In genomic region chr1:63821650-63822049, GRCh38 we compare ENCODE assay signal across 10 cellular contexts. TPM values are rescaled to one million over a fixed set of nuclear protein-coding genes. Genes with fewer than 3 reads are reported as not detected.
DNase-seq lines count a peak whose midpoint lies in the region; TF ChIP-seq lines count a peak whose summit lies in the region.
"Had no signal": no experiment of that assay in that cellular context is flagged by ENCODE, and none has a peak within 500 bp of the region (broad histone marks: within the 10 kb centered on the region; RNA-seq: fewer than 3 reads in every experiment).

No MANE protein-coding gene starts in this region.

- no peak for TF ChIP-seq POLR2A in esophagus muscularis mucosa (IDR thresholded peaks at IDR 0.05; ENCODE audit: low read depth)

- intact Hi-C loops in esophagus muscularis mucosa (cut with DNase I) = no loop called here

- H3K4me3 ChIP-seq in cardiac fibroblast (replicated peaks in 1 of 2; ENCODE audit: low read depth in 2 of 2, low read length in 2 of 2) (no peak overlapping the region), esophagus muscularis mucosa (no peak overlapping the region)

- no peak for TF ChIP-seq EP300 in esophagus muscularis mucosa (IDR thresholded peaks at IDR 0.05)

- peaks cover 16 to 19% (median 18%) of the 10 kb centered on the region in 4 donors for H3K4me1 ChIP-seq in esophagus muscularis mucosa

- peak; percentile 36 for DNase-seq in AG08395 (ENCODE audit: low spot score)
- DNase-seq in LHCN-M2 (ENCODE audit: low read depth) = peak; percentile 76
- DNase-seq in cardiac fibroblast (ENCODE audit: low read depth in 2 of 2) = peak; percentile 67 to 75
- peak; percentile 56 for DNase-seq in myocyte (ENCODE audit: low read depth)
- DNase-seq in esophagus muscularis mucosa (ENCODE audit: extremely low spot score) = no peak
- DNase-seq in activated CD8-positive, alpha-beta memory T cell treated with anti-CD3 and anti-CD28 coated beads for 24 hours = no peak
- no peak for DNase-seq in NCI-H2107 (lab: John Stamatoyannopoulos, UW)
- no peak for DNase-seq in nucleus accumbens (lab: John Stamatoyannopoulos, UW)
- DNase-seq: NK-92 treated with Interleukin-12 subunit alpha and Interleukin-12 subunit beta, amount 100 ng/mL, for 24 hours; retina had no signal

- no peaks in the 10 kb centered on the region for H3K9me3 ChIP-seq in esophagus muscularis mucosa

- H3K36me3 ChIP-seq in esophagus muscularis mucosa = no peaks in the 10 kb centered on the region

- no peak for TF ChIP-seq CTCF in cardiac fibroblast (IDR thresholded peaks at IDR 0.05; ENCODE audit: low read depth, low read length)
- TF ChIP-seq CTCF in esophagus muscularis mucosa (IDR thresholded peaks at IDR 0.05) = no peak

- H3K27ac ChIP-seq in esophagus muscularis mucosa (replicated peaks in 1 of 4) = no peak overlapping the region

- H3K27me3 ChIP-seq in esophagus muscularis mucosa = no peaks in the 10 kb centered on the region

- WGBS in esophagus muscularis mucosa = 42% methylated on average over 4 of the region's 4 CpGs

RNA-seq across cellular contexts. Expression of gene ROR1, which starts 47.8 kb away (rescaled TPM):
- total RNA-seq in LHCN-M2 (2014; rRNA removed) (7.6 and 7.9 TPM in 2 replicates), myocyte (2.5 and 3.0 TPM in 2 replicates), esophagus muscularis mucosa (1 to 10 TPM; 5.1 to 7.3 (median 6.5) TPM)
- 6.0 TPM for polyA plus RNA-seq in LHCN-M2 (2012)
- polyA plus RNA-seq in myocyte (2012) = 2.7 TPM

Comparison
In these comparisons a context has a peak if more than half of its experiments do, and no peak if none do; other contexts are left out.
1. DNase-seq: peak in AG08395 (single experiment), LHCN-M2 (single experiment), cardiac fibroblast (2 of 2) and myocyte (single experiment); none in esophagus muscularis mucosa (single experiment), activated CD8-positive, alpha-beta memory T cell treated with anti-CD3 and anti-CD28 coated beads for 24 hours (single experiment), NCI-H2107 (single experiment) and nucleus accumbens (0 of 56).